Comparison of ENCODE assay signal across 27 cellular contexts in the genomic region with DNA sequence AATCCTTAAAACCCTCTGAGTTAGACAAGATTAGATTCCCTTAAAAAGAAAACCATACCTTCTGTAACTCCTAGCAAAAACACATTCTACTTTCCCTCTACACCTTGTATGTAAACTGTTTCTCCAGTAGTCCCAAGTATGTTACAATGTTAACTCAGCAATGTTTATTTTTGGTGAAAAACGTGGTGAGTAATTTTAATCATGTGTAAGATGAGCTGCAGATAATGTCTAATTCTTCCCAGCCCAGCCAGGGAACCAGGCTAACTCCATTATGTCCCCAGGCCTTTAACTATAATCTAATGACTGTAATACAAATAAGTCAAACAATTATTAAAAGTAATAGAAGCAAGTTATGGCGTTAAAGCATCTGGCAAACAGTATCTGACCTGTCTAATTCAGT.
"Had no signal": no experiment of that assay in that cellular context is flagged by ENCODE, and none has a peak within 500 bp of the region (broad histone marks: within the 10 kb centered on the region; RNA-seq: fewer than 3 reads in every experiment).

No MANE protein-coding gene starts in this region.

- DNase-seq: activated B cell treated with CpG ODN at 0.5 μM for 24 hours; activated CD4-positive, alpha-beta memory T cell treated with anti-CD3 and anti-CD28 coated beads for 36 hours; activated CD4-positive, alpha-beta T cell treated with anti-CD3 and anti-CD28 coated beads for 4 hours; activated CD4-positive, alpha-beta T cell treated with anti-CD3 and anti-CD28 coated beads, Interleukin-2, amount 50 U/mL, for 1 hour; activated CD4-positive, CD25-positive, alpha-beta regulatory T cell treated with anti-CD3 and anti-CD28 coated beads, Interleukin-2, amount 50 U/mL, for 72 hours; activated CD8-positive, alpha-beta memory T cell treated with anti-CD3 and anti-CD28 coated beads, Interleukin-2, amount 50 U/mL, for 4 hours; activated gamma-delta T cell treated with Interleukin-2 at 50 U/mL for 16 hours; activated naive CD4-positive, alpha-beta T cell treated with anti-CD3 and anti-CD28 coated beads for 36 hours; activated T-cell treated with anti-CD3 and anti-CD28 coated beads for 4 hours; activated T-cell treated with anti-CD3 and anti-CD28 coated beads, Interleukin-2, amount 50 U/mL, for 4 hours; adrenal gland; body of pancreas; caudate nucleus; cerebellar nuclear complex; NCI-H1105; NCI-H1417 treated with DMSO at 0.1 percent for 48 hours; NCI-H187 treated with DMSO at 0.1 percent for 48 hours; NCI-H345; NCI-H774; SHP77; SJCRH30; SK-N-SH had no signal

- H3K27ac ChIP-seq: adrenal gland, body of pancreas, SJCRH30 had no signal

- ATAC-seq: activated naive CD4-positive, alpha-beta T cell treated with anti-CD3 and anti-CD28 coated beads, Interleukin-2, amount 50 U/mL, for 72 hours; activated T-cell treated with anti-CD3 and anti-CD28 coated beads, Interleukin-2, amount 50 U/mL, for 4 hours; body of pancreas; K562 had no signal

- H3K36me3 Mint-ChIP-seq: activated CD4-positive, alpha-beta memory T cell treated with anti-CD3 and anti-CD28 coated beads for 36 hours had no signal

- H3K4me1 Mint-ChIP-seq: activated B cell treated with CpG ODN at 0.5 μM for 24 hours had no signal

- H3K4me3 Mint-ChIP-seq: activated B cell treated with CpG ODN at 0.5 μM for 24 hours; activated CD4-positive, alpha-beta memory T cell treated with anti-CD3 and anti-CD28 coated beads for 36 hours; activated naive CD4-positive, alpha-beta T cell treated with anti-CD3 and anti-CD28 coated beads for 36 hours; activated T-cell treated with anti-CD3 and anti-CD28 coated beads, Interleukin-2, amount 50 U/mL, for 4 hours; activated T-helper 1 cell treated with anti-CD3 and anti-CD28 coated beads, Interleukin-12 subunit alpha, Interleukin-12 subunit beta, Interleukin-2, Interleukin-4 antibody, amounts not matched to agents 30 ng/mL and 10 ng/mL and 1 ng/mL, durations not matched to agents 14 hours and 24 hours and 36 hours; T-helper 1 cell treated with Interleukin-12 subunit alpha and Interleukin-12 subunit beta and Interleukin-4 antibody, amounts not matched to agents 30 μg/mL and 1 μg/mL, for 36 hours; T-helper 2 cell treated with Interferon-gamma antibody and Interleukin-4, amounts not matched to agents 5 μg/mL and 100 μg/mL, for 36 hours had no signal

- H3K27ac Mint-ChIP-seq: activated B cell treated with CpG ODN at 0.5 μM for 24 hours; activated CD4-positive, alpha-beta memory T cell treated with anti-CD3 and anti-CD28 coated beads for 36 hours; activated naive CD4-positive, alpha-beta T cell treated with anti-CD3 and anti-CD28 coated beads for 36 hours; activated naive CD4-positive, alpha-beta T cell treated with anti-CD3 and anti-CD28 coated beads, Interleukin-2, amount 50 U/mL, for 72 hours; activated T-helper 1 cell treated with anti-CD3 and anti-CD28 coated beads, Interleukin-12 subunit alpha, Interleukin-12 subunit beta, Interleukin-2, Interleukin-4 antibody, amounts not matched to agents 30 ng/mL and 10 ng/mL and 1 ng/mL, durations not matched to agents 14 hours and 24 hours and 36 hours; T-helper 1 cell treated with Interleukin-12 subunit alpha and Interleukin-12 subunit beta and Interleukin-4 antibody, amounts not matched to agents 30 μg/mL and 1 μg/mL, for 36 hours; T-helper 2 cell treated with Interferon-gamma antibody and Interleukin-4, amounts not matched to agents 5 μg/mL and 100 μg/mL, for 36 hours had no signal

- H3K27me3 Mint-ChIP-seq: activated B cell treated with CpG ODN at 0.5 μM for 24 hours; activated CD4-positive, alpha-beta memory T cell treated with anti-CD3 and anti-CD28 coated beads for 36 hours had no signal
